ENCODE assay signal across 12 cellular contexts in the genomic region with DNA sequence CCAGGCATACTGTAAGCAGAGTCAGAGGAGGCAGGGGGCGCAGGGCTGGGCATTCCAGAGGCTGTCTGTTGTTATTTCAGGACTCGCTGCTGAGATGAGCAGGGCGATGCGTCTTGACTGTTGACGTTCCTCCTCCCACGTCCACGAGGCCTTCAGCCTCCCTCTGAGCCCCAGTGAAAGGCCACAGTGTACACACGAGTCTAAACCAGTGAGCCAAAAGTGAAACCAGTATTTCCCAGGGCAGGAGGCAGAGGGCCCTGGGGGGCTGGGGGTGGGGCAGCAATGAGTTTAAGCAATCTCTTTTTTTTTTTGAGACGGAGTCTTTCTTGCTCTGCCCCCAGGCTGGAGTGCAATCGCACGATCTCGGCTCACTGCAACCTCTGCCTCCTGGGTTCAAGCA. TPM values are rescaled to one million over a fixed set of nuclear protein-coding genes. Genes with fewer than 3 reads are reported as not detected.
DNase-seq lines count a peak whose midpoint lies in the region; ATAC-seq and TF ChIP-seq lines count a peak whose summit lies in the region.
"Had no signal": no experiment of that assay in that cellular context is flagged by ENCODE, and none has a peak within 500 bp of the region (broad histone marks: within the 10 kb centered on the region; RNA-seq: fewer than 3 reads in every experiment).

No MANE protein-coding gene starts in this region.

- ATAC-seq in left lung (peak; percentile 18), GM18517 (IDR thresholded peaks at IDR 0.05; ENCODE audit: unreplicated experiment) (no peak), HG02870 (IDR thresholded peaks at IDR 0.05; ENCODE audit: unreplicated experiment) (no peak), HG03378 (IDR thresholded peaks at IDR 0.05; ENCODE audit: unreplicated experiment) (no peak)
- ATAC-seq: foreskin keratinocyte had no signal

- no peaks in the 10 kb centered on the region for H3K9me3 ChIP-seq in left lung
- H3K9me3 ChIP-seq: sigmoid colon had no signal

- H3K9me3 Mint-ChIP-seq in dendritic cell treated with granulocyte-macrophage colony-stimulating factor and Interleukin-4, amounts not matched to agents 40 ng/mL and 50 ng/mL, for 4 days: no peaks in the 10 kb centered on the region
- H3K9me3 Mint-ChIP-seq: activated T-helper 2 cell treated with anti-CD3 and anti-CD28 coated beads, Interferon-gamma antibody, Interleukin-2, Interleukin-4, amounts not matched to agents 10 μg/mL and 5 μg/mL and 100 μg/mL, durations not matched to agents 14 hours and 24 hours and 36 hours; central memory CD8-positive, alpha-beta T cell had no signal

- H3K4me1 Mint-ChIP-seq in dendritic cell treated with granulocyte-macrophage colony-stimulating factor and Interleukin-4, amounts not matched to agents 40 ng/mL and 50 ng/mL, for 4 days (ENCODE audit: low read depth): peaks cover 31% of the 10 kb centered on the region
- H3K4me1 Mint-ChIP-seq: central memory CD8-positive, alpha-beta T cell had no signal

- intact Hi-C loops in dendritic cell treated with granulocyte-macrophage colony-stimulating factor and Interleukin-4, amounts not matched to agents 40 ng/mL and 50 ng/mL, for 4 days (cut with micrococcal nuclease): no loop called here
- intact Hi-C loops in left lung (cut with DNase I): no loop called here

- H3K27ac Mint-ChIP-seq in dendritic cell treated with granulocyte-macrophage colony-stimulating factor and Interleukin-4, amounts not matched to agents 40 ng/mL and 50 ng/mL, for 4 days: peak overlapping the region; percentile 67
- H3K27ac Mint-ChIP-seq: activated T-helper 2 cell treated with anti-CD3 and anti-CD28 coated beads, Interferon-gamma antibody, Interleukin-2, Interleukin-4, amounts not matched to agents 10 μg/mL and 5 μg/mL and 100 μg/mL, durations not matched to agents 14 hours and 24 hours and 36 hours had no signal

- DNase-seq in NB4 (ENCODE audit: low read depth) (peak; percentile 70), left lung (no peak), stromal cell of bone marrow (ENCODE audit: low read depth) (peak; percentile 45), cerebellar cortex (ENCODE audit: low spot score) (no peak)
- DNase-seq: foreskin keratinocyte, sigmoid colon had no signal

- peak overlapping the region in 1 of 2 donors; percentile 39 for H3K27ac ChIP-seq in left lung
- H3K27ac ChIP-seq: foreskin keratinocyte had no signal

- peaks cover 31% of the 10 kb centered on the region for H3K27me3 Mint-ChIP-seq in dendritic cell treated with granulocyte-macrophage colony-stimulating factor and Interleukin-4, amounts not matched to agents 40 ng/mL and 50 ng/mL, for 4 days

- H3K4me3 ChIP-seq in NB4 (ENCODE audit: low read depth, low read length) (no peak overlapping the region), left lung (no peak overlapping the region)
- H3K4me3 ChIP-seq: sigmoid colon had no signal

- H3K36me3 Mint-ChIP-seq in dendritic cell treated with granulocyte-macrophage colony-stimulating factor and Interleukin-4, amounts not matched to agents 40 ng/mL and 50 ng/mL, for 4 days (ENCODE audit: low read depth): no peaks in the 10 kb centered on the region

- peaks cover 8 to 20% of the 10 kb centered on the region in 2 donors for H3K4me1 ChIP-seq in left lung

- no peaks in the 10 kb centered on the region for H3K36me3 ChIP-seq in left lung
- H3K36me3 ChIP-seq: sigmoid colon had no signal

- no peak for TF ChIP-seq CTCF in NB4 (IDR thresholded peaks at IDR 0.05; ENCODE audit: low read depth, low read length)
- TF ChIP-seq CTCF in left lung (IDR thresholded peaks at IDR 0.05): no peak

- no peak for TF ChIP-seq POLR2A in NB4 (IDR thresholded peaks at IDR 0.05; ENCODE audit: extremely low read depth, insufficient read length)

- H3K4me3 Mint-ChIP-seq in dendritic cell treated with granulocyte-macrophage colony-stimulating factor and Interleukin-4, amounts not matched to agents 40 ng/mL and 50 ng/mL, for 4 days: no peak overlapping the region
- H3K4me3 Mint-ChIP-seq: central memory CD8-positive, alpha-beta T cell had no signal

- H3K27me3 ChIP-seq in left lung: no peaks in the 10 kb centered on the region

RNA-seq across cellular contexts. Expression of gene SMTNL2, which starts 21.5 kb away (rescaled TPM):
- total RNA-seq in left lung: 1 to 10 TPM; 5.5 to 5.7 TPM
- total RNA-seq: activated T-helper 2 cell treated with anti-CD3 and anti-CD28 coated beads, Interferon-gamma antibody, Interleukin-2, Interleukin-4, amounts not matched to agents 10 μg/mL and 5 μg/mL and 100 μg/mL, durations not matched to agents 14 hours and 24 hours and 36 hours; foreskin keratinocyte had no signal

RNA-seq across cellular contexts. Expression of gene ALOX15, which starts 35.7 kb away (rescaled TPM):
- 1 to 10 TPM in 1 of 2 donors, under 1 TPM in 1; 0.15 to 4.8 TPM for total RNA-seq in left lung
- total RNA-seq: activated T-helper 2 cell treated with anti-CD3 and anti-CD28 coated beads, Interferon-gamma antibody, Interleukin-2, Interleukin-4, amounts not matched to agents 10 μg/mL and 5 μg/mL and 100 μg/mL, durations not matched to agents 14 hours and 24 hours and 36 hours; foreskin keratinocyte had no signal

RNA-seq across cellular contexts. Expression of gene GGT6, which starts 45.4 kb away (rescaled TPM):
- 10 to 100 TPM in 1 of 2 donors, 1 to 10 TPM in 1; 1.8 to 17.4 TPM for total RNA-seq in left lung
- total RNA-seq: activated T-helper 2 cell treated with anti-CD3 and anti-CD28 coated beads, Interferon-gamma antibody, Interleukin-2, Interleukin-4, amounts not matched to agents 10 μg/mL and 5 μg/mL and 100 μg/mL, durations not matched to agents 14 hours and 24 hours and 36 hours had no signal

RNA-seq across cellular contexts. Expression of gene MYBBP1A, which starts 50.6 kb away (rescaled TPM):
- 10 to 100 TPM; 34.7 to 53.8 TPM for total RNA-seq in left lung

Comparison
In these comparisons a context has a peak if more than half of its experiments do, and no peak if none do; other contexts are left out.
1. DNase-seq: peak in NB4 (single experiment) and stromal cell of bone marrow (single experiment); none in left lung (0 of 2) and cerebellar cortex (single experiment).